8 cellular contexts compared by ENCODE assay signal in the genomic region with DNA sequence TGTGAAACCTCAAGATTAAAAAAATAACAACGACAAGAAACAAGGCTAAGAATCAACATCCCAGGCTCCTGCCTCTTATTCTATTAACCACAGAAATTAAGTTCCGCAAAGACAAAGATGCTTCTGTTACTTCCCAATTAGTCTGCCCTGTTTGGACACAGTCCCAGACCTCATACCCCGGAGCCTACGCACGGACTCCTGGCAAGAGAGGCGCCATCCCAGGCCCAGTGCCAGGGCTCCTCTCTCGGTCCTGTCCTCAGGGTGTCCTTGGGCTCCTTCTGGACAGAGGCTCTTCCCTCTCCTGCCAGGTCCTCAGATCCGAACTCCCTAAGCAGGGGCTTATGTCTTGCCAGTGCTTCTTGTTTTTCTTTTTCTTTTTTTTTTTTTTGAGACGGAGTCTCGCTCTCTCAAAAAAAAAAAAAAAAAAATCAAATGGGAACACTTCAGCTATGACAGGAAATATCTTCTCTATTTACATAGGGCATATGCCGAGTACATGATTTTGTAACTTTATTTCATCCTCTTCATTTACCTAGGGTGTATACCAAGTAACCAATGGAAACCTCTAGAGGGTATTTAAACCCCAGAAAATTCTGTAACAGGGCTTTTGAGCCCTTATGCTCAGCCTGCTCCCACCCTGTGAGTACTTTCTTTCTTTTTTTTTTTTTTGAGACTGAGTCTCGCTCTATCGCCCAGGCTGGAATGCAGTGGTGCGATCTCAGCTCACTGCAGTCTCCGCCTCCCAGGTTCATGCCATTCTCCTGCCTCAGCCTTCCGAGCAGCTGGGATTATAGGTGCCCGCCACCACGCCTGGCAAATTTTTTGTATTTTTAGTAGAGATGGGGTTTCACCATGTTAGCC. TPM values are rescaled to one million over a fixed set of nuclear protein-coding genes. Genes with fewer than 3 reads are reported as not detected.
DNase-seq lines count a peak whose midpoint lies in the region; ATAC-seq, FAIRE-seq and TF ChIP-seq lines count a peak whose summit lies in the region.

No MANE protein-coding gene starts in this region.

- POLR2A ChIA-PET in activated CD8-positive, alpha-beta T cell treated with anti-CD3 and anti-CD28 coated beads for 36 hours (lab: Charles Lee): no interaction called here
- POLR2A ChIA-PET in activated CD4-positive, alpha-beta memory T cell treated with anti-CD3 and anti-CD28 coated beads for 36 hours (lab: Charles Lee): interaction anchor here (0.6 kb wide), 1 partner anchor 9 kb away, joined by 3 read pairs; no protein-coding TSS in a partner anchor

- no peak overlapping the region for H3K4me3 Mint-ChIP-seq in activated CD8-positive, alpha-beta T cell treated with anti-CD3 and anti-CD28 coated beads for 36 hours
- no peak overlapping the region for H3K4me3 Mint-ChIP-seq in activated CD4-positive, alpha-beta memory T cell treated with anti-CD3 and anti-CD28 coated beads for 36 hours

- peak overlapping the region; percentile 58 to 85 for H3K27ac ChIP-seq in coronary artery

- H3K27me3 Mint-ChIP-seq in activated CD8-positive, alpha-beta T cell treated with anti-CD3 and anti-CD28 coated beads for 36 hours: no peaks in the 10 kb centered on the region
- H3K27me3 Mint-ChIP-seq in activated CD4-positive, alpha-beta memory T cell treated with anti-CD3 and anti-CD28 coated beads for 36 hours: no peaks in the 10 kb centered on the region

- FAIRE-seq in GM12891 (lab: Jason Lieb, UNC): no peak

- TF ChIP-seq CTCF in AG09319 (IDR thresholded peaks at IDR 0.05; ENCODE audit: low read depth, low read length): no peak
- no peak for TF ChIP-seq CTCF in coronary artery (IDR thresholded peaks at IDR 0.05)
- TF ChIP-seq CTCF in activated CD8-positive, alpha-beta T cell treated with anti-CD3 and anti-CD28 coated beads for 36 hours (IDR thresholded peaks at IDR 0.05): no peak

- intact Hi-C loops in activated CD8-positive, alpha-beta T cell treated with anti-CD3 and anti-CD28 coated beads for 36 hours (cut with micrococcal nuclease): no loop called here
- intact Hi-C loops in activated CD4-positive, alpha-beta memory T cell treated with anti-CD3 and anti-CD28 coated beads for 36 hours (cut with micrococcal nuclease): no loop called here

- CTCF ChIA-PET in activated CD8-positive, alpha-beta T cell treated with anti-CD3 and anti-CD28 coated beads for 36 hours (lab: Charles Lee): no interaction called here
- CTCF ChIA-PET in activated CD4-positive, alpha-beta memory T cell treated with anti-CD3 and anti-CD28 coated beads for 36 hours (lab: Charles Lee): no interaction called here

- H3K36me3 Mint-ChIP-seq in activated CD8-positive, alpha-beta T cell treated with anti-CD3 and anti-CD28 coated beads for 36 hours (ENCODE audit: low read depth): no peaks in the 10 kb centered on the region
- H3K36me3 Mint-ChIP-seq in activated CD4-positive, alpha-beta memory T cell treated with anti-CD3 and anti-CD28 coated beads for 36 hours: no peaks in the 10 kb centered on the region

- no peak for ATAC-seq in activated CD8-positive, alpha-beta T cell treated with anti-CD3 and anti-CD28 coated beads for 36 hours

- no peak overlapping the region for H3K27ac Mint-ChIP-seq in activated CD8-positive, alpha-beta T cell treated with anti-CD3 and anti-CD28 coated beads for 36 hours
- no peak overlapping the region for H3K27ac Mint-ChIP-seq in activated CD4-positive, alpha-beta memory T cell treated with anti-CD3 and anti-CD28 coated beads for 36 hours

- H3K4me3 ChIP-seq in coronary artery: peak overlapping the region; percentile 41

- H3K4me1 Mint-ChIP-seq in activated CD8-positive, alpha-beta T cell treated with anti-CD3 and anti-CD28 coated beads for 36 hours (ENCODE audit: low read depth): peaks cover 6% of the 10 kb centered on the region
- H3K4me1 Mint-ChIP-seq in activated CD4-positive, alpha-beta memory T cell treated with anti-CD3 and anti-CD28 coated beads for 36 hours (ENCODE audit: low read depth): peaks cover 6% of the 10 kb centered on the region

- DNase-seq in AG09319 (ENCODE audit: extremely low read depth, low read depth): peak; percentile 70
- DNase-seq in NCI-H226: peak; percentile 85
- peak; percentile 93 for DNase-seq in coronary artery (ENCODE audit: low spot score)
- DNase-seq in midbrain (lab: John Stamatoyannopoulos, UW): peak; percentile 88
- DNase-seq in activated CD8-positive, alpha-beta memory T cell treated with anti-CD3 and anti-CD28 coated beads, Interleukin-2, amount 50 U/mL, for 4 hours: no peak
- no peak for DNase-seq in activated CD8-positive, alpha-beta T cell treated with anti-CD3 and anti-CD28 coated beads for 36 hours
- DNase-seq in activated CD4-positive, alpha-beta memory T cell treated with anti-CD3 and anti-CD28 coated beads for 36 hours: no peak
- no peak for DNase-seq in GM12891 (ENCODE audit: insufficient read length, low spot score)

- TF ChIP-seq POLR2A in GM12891 (IDR thresholded peaks at IDR 0.05; ENCODE audit: low read depth, low read length): no peak

- H3K9me3 Mint-ChIP-seq in activated CD8-positive, alpha-beta T cell treated with anti-CD3 and anti-CD28 coated beads for 36 hours: no peaks in the 10 kb centered on the region
- no peaks in the 10 kb centered on the region for H3K9me3 Mint-ChIP-seq in activated CD4-positive, alpha-beta memory T cell treated with anti-CD3 and anti-CD28 coated beads for 36 hours

TF ChIP-seq in GM12891, 5 proteins besides CTCF, POLR2A, EP300 and RAD21:
- TF ChIP-seq PAX5 (IDR thresholded peaks at IDR 0.05; ENCODE audit: insufficient read depth, low read length, severe bottlenecking) (no peak), POLR2AphosphoS5 (IDR thresholded peaks at IDR 0.05; ENCODE audit: low read depth, low read length) (no peak), TAF1 (IDR thresholded peaks at IDR 0.05; ENCODE audit: low read depth, low read length) (no peak), SPI1 (IDR thresholded peaks at IDR 0.05; ENCODE audit: low read depth, low read length) (no peak), POU2F2 (IDR thresholded peaks at IDR 0.05; ENCODE audit: low read depth, low read length) (no peak)

RNA-seq across cellular contexts. Expression of gene ENO1, which starts 11.7 kb away (rescaled TPM):
- total RNA-seq in activated CD8-positive, alpha-beta T cell treated with anti-CD3 and anti-CD28 coated beads for 36 hours: 1,000 to 10,000 TPM; 4,199 to 4,245 TPM
- 1,000 to 10,000 TPM; 3,008 to 3,028 TPM for total RNA-seq in activated CD4-positive, alpha-beta memory T cell treated with anti-CD3 and anti-CD28 coated beads for 36 hours
- 2,629 TPM for polyA plus RNA-seq in GM12891 (2012; ENCODE audit: low read depth, missing spikeins)

RNA-seq across cellular contexts. Expression of gene CA6, which starts 55.5 kb away (rescaled TPM):
- 1 to 10 TPM; 3.5 to 3.9 TPM for total RNA-seq in activated CD8-positive, alpha-beta T cell treated with anti-CD3 and anti-CD28 coated beads for 36 hours
- total RNA-seq in activated CD4-positive, alpha-beta memory T cell treated with anti-CD3 and anti-CD28 coated beads for 36 hours: under 1 TPM; 0.17 to 0.26 TPM
- polyA plus RNA-seq in GM12891 (2012; ENCODE audit: low read depth, missing spikeins): not detected

Comparison
In these comparisons a context has a peak if more than half of its experiments do, and no peak if none do; other contexts are left out.
1. DNase-seq: peak in AG09319 (single experiment), NCI-H226 (single experiment), coronary artery (single experiment) and midbrain (single experiment); none in activated CD8-positive, alpha-beta memory T cell treated with anti-CD3 and anti-CD28 coated beads, Interleukin-2, amount 50 U/mL, for 4 hours (single experiment), activated CD8-positive, alpha-beta T cell treated with anti-CD3 and anti-CD28 coated beads for 36 hours (single experiment), activated CD4-positive, alpha-beta memory T cell treated with anti-CD3 and anti-CD28 coated beads for 36 hours (single experiment) and GM12891 (single experiment).